18 cellular contexts compared by ENCODE assay signal in genomic region chr10:119379466-119380071, GRCh38.
"Had no signal": no experiment of that assay in that cellular context is flagged by ENCODE, and none has a peak within 500 bp of the region (broad histone marks: within the 10 kb centered on the region; RNA-seq: fewer than 3 reads in every experiment).

No MANE protein-coding gene starts in this region.

- H3K27me3 Mint-ChIP-seq: activated CD4-positive, alpha-beta T cell treated with anti-CD3 and anti-CD28 coated beads for 36 hours; activated naive CD4-positive, alpha-beta T cell treated with anti-CD3 and anti-CD28 coated beads, Interleukin-2, amount 50 U/mL, for 24 hours; memory B cell; naive B cell had no signal

- H3K36me3 Mint-ChIP-seq: WTC11 had no signal

- H3K4me1 ChIP-seq: prostate gland had no signal

- H3K27ac ChIP-seq: left lung, neural progenitor cell, prostate gland had no signal

- DNase-seq: activated CD4-positive, alpha-beta T cell treated with anti-CD3 and anti-CD28 coated beads for 36 hours; activated CD4-positive, alpha-beta T cell treated with anti-CD3 and anti-CD28 coated beads, Interleukin-2, amount 50 U/mL, for 48 hours; activated gamma-delta T cell; dermis blood vessel endothelial cell; effector memory CD4-positive, alpha-beta T cell; islet precursor cell; left lung; naive B cell; stimulated activated naive CD8-positive, alpha-beta T cell treated with anti-CD3 and anti-CD28 coated beads, Interleukin-15, Interleukin-2, amounts not matched to agents 100 U/mL and 50 U/mL, for 24 hours; tibial artery had no signal

- H3K9me3 ChIP-seq: ascending aorta, left lung, prostate gland, tibial artery had no signal

- ATAC-seq: activated CD4-positive, alpha-beta T cell treated with anti-CD3 and anti-CD28 coated beads for 36 hours; left lung; sciatic nerve; stimulated activated naive CD8-positive, alpha-beta T cell treated with anti-CD3 and anti-CD28 coated beads, Interleukin-15, Interleukin-2, amounts not matched to agents 100 U/mL and 50 U/mL, for 24 hours; WTC11 had no signal

- H3K27me3 ChIP-seq: ascending aorta, left lung, neural progenitor cell, tibial artery had no signal

- H3K27ac Mint-ChIP-seq: memory B cell; neural progenitor cell; T-helper 2 cell treated with Interferon-gamma antibody and Interleukin-4, amounts not matched to agents 5 μg/mL and 100 μg/mL, for 36 hours; WTC11 had no signal

- H3K4me3 ChIP-seq: ascending aorta, left lung, neural progenitor cell, prostate gland, tibial artery had no signal

- H3K9me3 Mint-ChIP-seq: activated naive CD4-positive, alpha-beta T cell treated with anti-CD3 and anti-CD28 coated beads, Interleukin-2, amount 50 U/mL, for 24 hours; memory B cell; naive B cell; neural progenitor cell; T-helper 2 cell treated with Interferon-gamma antibody and Interleukin-4, amounts not matched to agents 5 μg/mL and 100 μg/mL, for 36 hours; WTC11 had no signal

- H3K4me3 Mint-ChIP-seq: activated CD4-positive, alpha-beta T cell treated with anti-CD3 and anti-CD28 coated beads for 36 hours; activated naive CD4-positive, alpha-beta T cell treated with anti-CD3 and anti-CD28 coated beads, Interleukin-2, amount 50 U/mL, for 24 hours; memory B cell; naive B cell; neural progenitor cell; T-helper 2 cell treated with Interferon-gamma antibody and Interleukin-4, amounts not matched to agents 5 μg/mL and 100 μg/mL, for 36 hours; WTC11 had no signal

- H3K36me3 ChIP-seq: neural progenitor cell, prostate gland had no signal
